8 cellular contexts compared by ENCODE assay signal in the genomic region with DNA sequence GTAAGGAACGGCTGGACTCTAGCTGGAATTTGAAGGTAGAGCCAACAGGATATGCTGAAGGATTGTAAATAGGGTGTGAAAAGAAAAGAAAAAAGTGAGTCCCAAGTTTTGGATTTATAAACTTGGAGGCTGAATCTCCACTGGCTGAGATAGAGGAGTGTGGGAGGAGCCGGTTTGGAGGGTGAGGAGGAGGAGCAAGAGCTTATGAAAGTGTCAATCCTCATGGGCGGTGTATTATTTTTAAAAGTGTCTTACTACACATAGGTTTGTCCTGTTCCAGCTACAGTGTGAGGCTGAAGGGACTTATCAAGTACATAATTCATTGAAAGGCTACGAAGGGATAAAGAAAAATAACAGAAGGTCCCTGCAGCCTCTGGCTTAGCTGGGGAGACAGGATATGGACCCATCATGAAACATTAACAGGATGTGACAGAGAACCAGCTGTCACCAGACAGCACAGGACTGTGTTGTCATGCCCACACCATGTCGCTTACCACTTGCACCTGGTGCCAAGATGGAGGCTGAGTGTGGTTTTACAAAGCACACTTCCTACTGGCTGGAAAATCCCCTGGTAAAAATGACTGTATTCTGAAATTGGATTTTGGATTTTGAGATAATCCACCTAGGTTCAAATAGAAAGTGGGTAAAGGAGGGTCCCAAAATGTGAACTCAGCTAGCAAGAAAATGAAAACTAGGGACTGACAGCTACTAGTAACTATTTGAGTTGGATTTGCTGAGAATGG. TPM values are rescaled to one million over a fixed set of nuclear protein-coding genes. Genes with fewer than 3 reads are reported as not detected.
DNase-seq lines count a peak whose midpoint lies in the region; ATAC-seq and TF ChIP-seq lines count a peak whose summit lies in the region.

No MANE protein-coding gene starts in this region.

- H3K27me3 Mint-ChIP-seq in activated B cell treated with CpG ODN at 0.5 μM for 24 hours = no peaks in the 10 kb centered on the region
- H3K27me3 Mint-ChIP-seq in natural killer cell treated with Interleukin-12 subunit alpha and Interleukin-12 subunit beta and Interleukin-15 and Interleukin-18, amount 100 ng/mL, for 72 hours = no peaks in the 10 kb centered on the region

- ATAC-seq in GM19397 (IDR thresholded peaks at IDR 0.05; ENCODE audit: unreplicated experiment) (peak; percentile 84), HG03439 (IDR thresholded peaks at IDR 0.05; ENCODE audit: unreplicated experiment) (peak; percentile 73), activated B cell treated with CpG ODN at 0.5 μM for 24 hours (ENCODE audit: low read depth) (peak; percentile 47)
- ATAC-seq in natural killer cell treated with Interleukin-12 subunit alpha and Interleukin-12 subunit beta and Interleukin-15 and Interleukin-18, amount 100 ng/mL, for 72 hours = peak; percentile 84 to 90

- DNase-seq in DMS53 (lab: John Stamatoyannopoulos, UW) (peak; percentile 92), activated B cell treated with CpG ODN at 0.5 μM for 24 hours (no peak), HPDE6-E6E7 (ENCODE audit: extremely low spot score) (no peak), epidermal melanocyte (ENCODE audit: insufficient read length, low spot score) (no peak), HuH-7.5 (ENCODE audit: low spot score) (no peak)
- peak; percentile 69 for DNase-seq in natural killer cell treated with Interleukin-12 subunit alpha and Interleukin-12 subunit beta and Interleukin-15 and Interleukin-18, amount 100 ng/mL, for 72 hours (ENCODE audit: low spot score)

- H3K36me3 Mint-ChIP-seq in activated B cell treated with CpG ODN at 0.5 μM for 24 hours (ENCODE audit: low read depth) = peaks cover 6% of the 10 kb centered on the region
- H3K36me3 Mint-ChIP-seq in natural killer cell treated with Interleukin-12 subunit alpha and Interleukin-12 subunit beta and Interleukin-15 and Interleukin-18, amount 100 ng/mL, for 72 hours = no peaks in the 10 kb centered on the region

- peak overlapping the region; percentile 81 for H3K27ac Mint-ChIP-seq in activated B cell treated with CpG ODN at 0.5 μM for 24 hours
- peak overlapping the region; percentile 75 to 86 for H3K27ac Mint-ChIP-seq in natural killer cell treated with Interleukin-12 subunit alpha and Interleukin-12 subunit beta and Interleukin-15 and Interleukin-18, amount 100 ng/mL, for 72 hours

- H3K4me1 Mint-ChIP-seq in activated B cell treated with CpG ODN at 0.5 μM for 24 hours = peaks cover 55% of the 10 kb centered on the region
- H3K4me1 Mint-ChIP-seq in natural killer cell treated with Interleukin-12 subunit alpha and Interleukin-12 subunit beta and Interleukin-15 and Interleukin-18, amount 100 ng/mL, for 72 hours (ENCODE audit: low read depth in 2 of 2) = peaks cover 30 to 56% of the 10 kb centered on the region in 2 donors

- TF ChIP-seq CTCF in activated B cell treated with CpG ODN at 0.5 μM for 24 hours (IDR thresholded peaks at IDR 0.05) = no peak

- CTCF ChIA-PET in activated B cell treated with CpG ODN at 0.5 μM for 24 hours (lab: Charles Lee) = interaction anchor here (1.0 to 2.4 kb wide), 4 partner anchors 10 to 66 kb away, joined by 3 to 7 read pairs (median 3); no protein-coding TSS in a partner anchor

- H3K4me3 Mint-ChIP-seq in activated B cell treated with CpG ODN at 0.5 μM for 24 hours = peak overlapping the region; percentile 42
- peak overlapping the region; percentile 58 for H3K4me3 Mint-ChIP-seq in natural killer cell treated with Interleukin-12 subunit alpha and Interleukin-12 subunit beta and Interleukin-15 and Interleukin-18, amount 100 ng/mL, for 72 hours

- POLR2A ChIA-PET in activated B cell treated with CpG ODN at 0.5 μM for 24 hours (lab: Charles Lee) = interaction anchor here (0.7 to 3.2 kb wide), 3 partner anchors 10 to 483 kb away, joined by 3 to 18 read pairs (median 5); a partner anchor contains a TSS

- H3K9me3 Mint-ChIP-seq in activated B cell treated with CpG ODN at 0.5 μM for 24 hours = peaks cover 2% of the 10 kb centered on the region
- H3K9me3 Mint-ChIP-seq in natural killer cell treated with Interleukin-12 subunit alpha and Interleukin-12 subunit beta and Interleukin-15 and Interleukin-18, amount 100 ng/mL, for 72 hours = no peaks in the 10 kb centered on the region

- intact Hi-C loops in activated B cell treated with CpG ODN at 0.5 μM for 24 hours (cut with micrococcal nuclease) = loop anchor here (10.0 kb wide), 1 partner anchor 479 kb away; a partner anchor contains a TSS

RNA-seq across cellular contexts. Expression of a gene that starts 2.5 kb away (rescaled TPM):
- total RNA-seq in activated B cell treated with CpG ODN at 0.5 μM for 24 hours = 16.2 and 16.6 TPM in 2 replicates
- total RNA-seq in natural killer cell treated with Interleukin-12 subunit alpha and Interleukin-12 subunit beta and Interleukin-15 and Interleukin-18, amount 100 ng/mL, for 72 hours = 10 to 100 TPM in 1 of 2 donors, 1 to 10 TPM in 1; 9.2 to 14.6 TPM

Comparison
In these comparisons a context has a peak if more than half of its experiments do, and no peak if none do; other contexts are left out.
1. DNase-seq: peak in DMS53 (single experiment) and natural killer cell treated with Interleukin-12 subunit alpha and Interleukin-12 subunit beta and Interleukin-15 and Interleukin-18, amount 100 ng/mL, for 72 hours (single experiment); none in activated B cell treated with CpG ODN at 0.5 μM for 24 hours (single experiment), HPDE6-E6E7 (single experiment), epidermal melanocyte (single experiment) and HuH-7.5 (single experiment).
2. Peak in every context shown above with its lines, with median percentiles within 50 percentile points of each other: ATAC-seq.